19 cellular contexts compared by ENCODE assay signal in the genomic region with DNA sequence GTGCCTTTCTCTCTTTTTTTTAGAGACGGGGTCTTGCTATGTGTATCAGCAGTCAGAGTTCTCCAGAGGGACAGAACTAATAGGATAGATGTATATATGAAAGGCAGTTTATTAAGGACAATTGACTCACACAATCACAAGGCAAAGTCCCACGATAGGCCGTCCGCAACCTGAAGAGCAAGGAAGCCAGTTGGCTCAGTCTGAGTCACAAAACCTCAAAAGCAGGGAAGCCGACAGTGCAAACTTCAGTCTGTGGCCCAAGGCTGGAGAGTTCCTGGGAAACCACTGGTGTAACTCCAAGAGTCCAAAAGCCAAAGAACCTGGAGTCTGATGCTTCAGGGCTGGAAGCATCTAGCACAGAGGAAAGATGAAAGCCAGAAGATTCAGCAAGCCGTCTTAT. TPM values are rescaled to one million over a fixed set of nuclear protein-coding genes. Genes with fewer than 3 reads are reported as not detected.
A peak's percentile ranks its signal among the peaks of the same experiment; 100 is the strongest.
DNase-seq lines count a peak whose midpoint lies in the region; ATAC-seq and TF ChIP-seq lines count a peak whose summit lies in the region.
"Had no signal": no experiment of that assay in that cellular context is flagged by ENCODE, and none has a peak within 500 bp of the region (broad histone marks: within the 10 kb centered on the region; RNA-seq: fewer than 3 reads in every experiment).

No MANE protein-coding gene starts in this region.

- H3K9ac ChIP-seq in GM23248 (no peak overlapping the region), trophoblast cell (ENCODE audit: low read length) (no peak overlapping the region)

- H2AFZ ChIP-seq in GM23248 (no peak overlapping the region), trophoblast cell (ENCODE audit: insufficient read depth, low read length, poor library complexity) (no peak overlapping the region)

- no peak overlapping the region for H3K14ac ChIP-seq in trophoblast cell (ENCODE audit: low read length)

- H3K27ac Mint-ChIP-seq in natural killer cell treated with Interleukin-12 subunit alpha and Interleukin-12 subunit beta and Interleukin-15 and Interleukin-18, amount 100 ng/mL, for 72 hours: no peak overlapping the region
- H3K27ac Mint-ChIP-seq: activated T-helper 2 cell treated with anti-CD3 and anti-CD28 coated beads, Interferon-gamma antibody, Interleukin-2, Interleukin-4, amounts not matched to agents 10 μg/mL and 5 μg/mL and 100 μg/mL, durations not matched to agents 14 hours and 24 hours and 36 hours; CD4-positive, CD25-positive, alpha-beta regulatory T cell; endodermal cell had no signal

- H3K4me3 ChIP-seq in GM23248 (no peak overlapping the region), RWPE2 (ENCODE audit: severe bottlenecking) (no peak overlapping the region), fibroblast of mammary gland (ENCODE audit: control insufficient read depth, low read depth, low read length) (no peak overlapping the region), trophoblast cell (ENCODE audit: low read depth, low read length) (no peak overlapping the region)

- no peak overlapping the region for H3K23ac ChIP-seq in trophoblast cell (ENCODE audit: low read length)

- H2BK120ac ChIP-seq in trophoblast cell (ENCODE audit: insufficient read depth, low read length, poor library complexity): no peak overlapping the region

- H3K4ac ChIP-seq in trophoblast cell (ENCODE audit: low read depth, low read length): no peak overlapping the region

- DNase-seq in GM23248 (peak; percentile 91), RWPE2 (ENCODE audit: low spot score) (no peak), fibroblast of mammary gland (ENCODE audit: low read depth) (peak; percentile 85), trophoblast cell (peak; percentile 32 to 44), DMS114 treated with DMSO at 0.1 percent for 48 hours (lab: John Stamatoyannopoulos, UW; ENCODE audit: unreplicated experiment) (no peak), NCI-H2171 (lab: John Stamatoyannopoulos, UW) (no peak), nucleus accumbens (lab: John Stamatoyannopoulos, UW) (no peak)
- DNase-seq in natural killer cell treated with Interleukin-12 subunit alpha and Interleukin-12 subunit beta and Interleukin-15 and Interleukin-18, amount 100 ng/mL, for 72 hours (ENCODE audit: low spot score): no peak
- DNase-seq: activated CD4-positive, alpha-beta T cell treated with anti-CD3 and anti-CD28 coated beads, Interleukin-2, amount 50 U/mL, for 48 hours; CD4-positive, CD25-positive, alpha-beta regulatory T cell; endodermal cell; KG1; NCI-H1694 treated with DMSO at 0.1 percent for 48 hours; NCI-H524 treated with DMSO at 0.1 percent for 48 hours; stimulated activated naive CD4-positive, alpha-beta T cell; T-helper 9 cell had no signal

- H3F3A ChIP-seq in GM23248 (ENCODE audit: insufficient read depth): peaks cover 25% of the 10 kb centered on the region

- H3K27me3 ChIP-seq in GM23248 (replicated peaks; ENCODE audit: insufficient read depth) (peaks cover 5% of the 10 kb centered on the region; the same call in 1 of the 2 replicates), RWPE2 (ENCODE audit: insufficient read depth, poor library complexity, severe bottlenecking) (no peaks in the 10 kb centered on the region), trophoblast cell (ENCODE audit: insufficient read depth, low read length) (no peaks in the 10 kb centered on the region)

- no peaks in the 10 kb centered on the region for H3K27me3 Mint-ChIP-seq in natural killer cell treated with Interleukin-12 subunit alpha and Interleukin-12 subunit beta and Interleukin-15 and Interleukin-18, amount 100 ng/mL, for 72 hours
- H3K27me3 Mint-ChIP-seq: CD4-positive, CD25-positive, alpha-beta regulatory T cell had no signal

- H2AK5ac ChIP-seq in trophoblast cell (ENCODE audit: low read length): no peak overlapping the region

- H3K4me3 Mint-ChIP-seq in natural killer cell treated with Interleukin-12 subunit alpha and Interleukin-12 subunit beta and Interleukin-15 and Interleukin-18, amount 100 ng/mL, for 72 hours: no peak overlapping the region
- H3K4me3 Mint-ChIP-seq: endodermal cell had no signal

- in situ Hi-C loops in GM23248 (cut with MboI): no loop called here

- H3K36me3 ChIP-seq in GM23248 (ENCODE audit: low read depth) (no peaks in the 10 kb centered on the region), RWPE2 (ENCODE audit: low read depth) (no peaks in the 10 kb centered on the region), trophoblast cell (ENCODE audit: control insufficient read depth in 1 of 2, insufficient read depth in 2 of 2, low read length in 2 of 2) (no peaks in the 10 kb centered on the region)

- no peak overlapping the region for H3K18ac ChIP-seq in trophoblast cell (ENCODE audit: low read length)

- H3K4me1 ChIP-seq in GM23248 (ENCODE audit: insufficient read depth) (peaks cover 21% of the 10 kb centered on the region), RWPE2 (ENCODE audit: insufficient read depth, poor library complexity, severe bottlenecking) (no peaks in the 10 kb centered on the region), trophoblast cell (ENCODE audit: control insufficient read depth in 1 of 2, insufficient read depth in 2 of 2, low read length in 2 of 2) (no peaks in the 10 kb centered on the region)

- H3K9me3 ChIP-seq in GM23248 (ENCODE audit: low read depth) (no peaks in the 10 kb centered on the region), RWPE2 (ENCODE audit: severe bottlenecking) (no peaks in the 10 kb centered on the region), trophoblast cell (ENCODE audit: insufficient read depth, low read depth, low read length) (no peaks in the 10 kb centered on the region)

- H3K36me3 Mint-ChIP-seq in natural killer cell treated with Interleukin-12 subunit alpha and Interleukin-12 subunit beta and Interleukin-15 and Interleukin-18, amount 100 ng/mL, for 72 hours: no peaks in the 10 kb centered on the region

- H2BK5ac ChIP-seq in trophoblast cell (ENCODE audit: low read depth, low read length, poor library complexity): no peak overlapping the region

- TF ChIP-seq CTCF in RWPE2 (IDR thresholded peaks at IDR 0.05; ENCODE audit: poor library complexity, severe bottlenecking) (no peak), fibroblast of mammary gland (conservative IDR thresholded peaks at IDR 0.05; ENCODE audit: control insufficient read depth, insufficient read depth, low read depth, low read length) (no peak)

- H3K79me1 ChIP-seq in trophoblast cell (ENCODE audit: low read length): no peaks in the 10 kb centered on the region

- H4K91ac ChIP-seq in trophoblast cell (ENCODE audit: low read depth, low read length): no peak overlapping the region

- H3K4me1 Mint-ChIP-seq in natural killer cell treated with Interleukin-12 subunit alpha and Interleukin-12 subunit beta and Interleukin-15 and Interleukin-18, amount 100 ng/mL, for 72 hours (ENCODE audit: low read depth in 2 of 2): peaks cover 0 to 3% of the 10 kb centered on the region in 2 donors

- H4K8ac ChIP-seq in trophoblast cell (ENCODE audit: low read depth, low read length): no peak overlapping the region

- 28 to 31% methylated on average over 6 of the region's 6 CpGs for WGBS in GM23248 (ENCODE audit: low coverage in 1 of 2, low lambda C conversion rate in 2 of 2, missing lambda C conversion rate in 2 of 2), 2 experiments
- no CpG with 5 or more reads among the region's 6 CpGs for WGBS in trophoblast cell (ENCODE audit: extremely low coverage, insufficient coverage, insufficient read length)

- H3K27ac ChIP-seq in GM23248: no peak overlapping the region
- no peak overlapping the region for H3K27ac ChIP-seq in RWPE2 (ENCODE audit: poor library complexity, severe bottlenecking)
- H3K27ac ChIP-seq in trophoblast cell (ENCODE audit: low read depth, low read length): no peak overlapping the region

- H3K79me2 ChIP-seq in GM23248 (ENCODE audit: insufficient read depth) (no peaks in the 10 kb centered on the region), trophoblast cell (ENCODE audit: control insufficient read depth, insufficient read depth, low read length, poor library complexity) (no peaks in the 10 kb centered on the region)

- H3K4me2 ChIP-seq in GM23248 (ENCODE audit: unreplicated experiment) (peak overlapping the region; percentile 18), trophoblast cell (ENCODE audit: low read length) (no peak overlapping the region)

- H3K9me2 ChIP-seq in GM23248 (ENCODE audit: insufficient read depth): no peaks in the 10 kb centered on the region

- no peak overlapping the region for H4K12ac ChIP-seq in trophoblast cell (ENCODE audit: low read depth, low read length)

- H4K20me1 ChIP-seq in GM23248 (ENCODE audit: insufficient read depth): no peaks in the 10 kb centered on the region

- no peak overlapping the region for H2BK12ac ChIP-seq in trophoblast cell (ENCODE audit: low read length)

- peak; percentile 42; the same call in 1 of the 3 replicates for ATAC-seq in RWPE2 (ENCODE audit: low read depth)
- no peak for ATAC-seq in natural killer cell treated with Interleukin-12 subunit alpha and Interleukin-12 subunit beta and Interleukin-15 and Interleukin-18, amount 100 ng/mL, for 72 hours
- ATAC-seq: Right ventricle myocardium inferior, sciatic nerve had no signal

- H3K9me3 Mint-ChIP-seq in natural killer cell treated with Interleukin-12 subunit alpha and Interleukin-12 subunit beta and Interleukin-15 and Interleukin-18, amount 100 ng/mL, for 72 hours: no peaks in the 10 kb centered on the region
- H3K9me3 Mint-ChIP-seq: activated T-helper 2 cell treated with anti-CD3 and anti-CD28 coated beads, Interferon-gamma antibody, Interleukin-2, Interleukin-4, amounts not matched to agents 10 μg/mL and 5 μg/mL and 100 μg/mL, durations not matched to agents 14 hours and 24 hours and 36 hours; CD4-positive, CD25-positive, alpha-beta regulatory T cell had no signal

RNA-seq across cellular contexts. Expression of a gene that starts 16.3 kb away (rescaled TPM):
- total RNA-seq in GM23248 (2014; rRNA removed; shearing (Covaris generic)): 140 and 212 TPM in 2 replicates
- polyA plus RNA-seq in GM23248 (2016; fragmentation: Nextera tagmentation; extraction: Ambion mirVana): 262 and 264 TPM in 2 replicates
- polyA plus RNA-seq in trophoblast cell (2013): 1,042 and 1,059 TPM in 2 replicates
- total RNA-seq in natural killer cell treated with Interleukin-12 subunit alpha and Interleukin-12 subunit beta and Interleukin-15 and Interleukin-18, amount 100 ng/mL, for 72 hours: 100 to 1,000 TPM; 174 to 259 TPM

RNA-seq across cellular contexts. Expression of a gene that starts 47.1 kb away (rescaled TPM):
- 21.6 and 30.1 TPM in 2 replicates for total RNA-seq in GM23248 (2014; rRNA removed; shearing (Covaris generic))
- 18.0 and 18.3 TPM in 2 replicates for polyA plus RNA-seq in GM23248 (2016; fragmentation: Nextera tagmentation; extraction: Ambion mirVana)
- 12.6 and 13.1 TPM in 2 replicates for polyA plus RNA-seq in trophoblast cell (2013)
- 10 to 100 TPM; 25.5 to 30.4 TPM for total RNA-seq in natural killer cell treated with Interleukin-12 subunit alpha and Interleukin-12 subunit beta and Interleukin-15 and Interleukin-18, amount 100 ng/mL, for 72 hours

Comparison
In these comparisons a context has a peak if more than half of its experiments do, and no peak if none do; other contexts are left out.
1. DNase-seq: peak in GM23248 (single experiment), fibroblast of mammary gland (single experiment) and trophoblast cell (2 of 2); none in RWPE2 (single experiment), DMS114 treated with DMSO at 0.1 percent for 48 hours (single experiment), natural killer cell treated with Interleukin-12 subunit alpha and Interleukin-12 subunit beta and Interleukin-15 and Interleukin-18, amount 100 ng/mL, for 72 hours (single experiment), NCI-H2171 (single experiment) and nucleus accumbens (0 of 56).